ENCODE assay signal across 7 cellular contexts in genomic region chr17:30713805-30714204, GRCh38.
DNase-seq lines count a peak whose midpoint lies in the region; ATAC-seq and TF ChIP-seq lines count a peak whose summit lies in the region.
"Not testable (repeated sequence)": the region's sequence is repeated elsewhere in the genome, so short reads cannot be mapped to it uniquely, and the experiment has no call there.

No MANE protein-coding gene starts in this region.

- POLR2A ChIA-PET in WTC11 (lab: Charles Lee), result interaction anchor here (0.7 kb wide), 1 partner anchor 895 kb away, joined by 6 read pairs; no protein-coding TSS in a partner anchor

- not testable (repeated sequence) for H3K27me3 Mint-ChIP-seq in CD14-positive monocyte (ENCODE audit: low read depth in 3 of 3); WTC11 (ENCODE audit: low read depth); endothelial cell (ENCODE audit: unreplicated experiment)

- H2BK12ac ChIP-seq in trophoblast cell (ENCODE audit: low read length), result not testable (repeated sequence)

- not testable (repeated sequence) for H3K4ac ChIP-seq in trophoblast cell (ENCODE audit: low read depth, low read length)

- not testable (repeated sequence) for H3K27me3 ChIP-seq in H7 (ENCODE audit: control insufficient read depth, insufficient read depth, low read length); lower lobe of right lung (ENCODE audit: low read depth); trophoblast cell (ENCODE audit: insufficient read depth, low read length)

- not testable (repeated sequence) for H3K4me2 ChIP-seq in trophoblast cell (ENCODE audit: low read length)

- H3K14ac ChIP-seq in trophoblast cell (ENCODE audit: low read length), result not testable (repeated sequence)

- not testable (repeated sequence) for TF ChIP-seq CTCF in CD14-positive monocyte (IDR thresholded peaks at IDR 0.05); WTC11 (IDR thresholded peaks at IDR 0.05); endothelial cell (IDR thresholded peaks at IDR 0.05; ENCODE audit: unreplicated experiment); lower lobe of right lung (IDR thresholded peaks at IDR 0.05)

- not testable (repeated sequence) for H2BK120ac ChIP-seq in trophoblast cell (ENCODE audit: insufficient read depth, low read length, poor library complexity)

- intact Hi-C loops in CD14-positive monocyte (cut with micrococcal nuclease); lower lobe of right lung (cut with DNase I): not testable (repeated sequence)

- not testable (repeated sequence) for H4K8ac ChIP-seq in trophoblast cell (ENCODE audit: low read depth, low read length)

- not testable (repeated sequence) for H2AFZ ChIP-seq in trophoblast cell (ENCODE audit: insufficient read depth, low read length, poor library complexity)

- H3K4me1 ChIP-seq in lower lobe of right lung; trophoblast cell (ENCODE audit: control insufficient read depth in 1 of 2, insufficient read depth in 2 of 2, low read length in 2 of 2): not testable (repeated sequence)

- not testable (repeated sequence) for H2AK5ac ChIP-seq in trophoblast cell (ENCODE audit: low read length)

- H3K36me3 ChIP-seq in H7 (replicated peaks; ENCODE audit: control insufficient read depth, insufficient read depth, low read length); lower lobe of right lung; trophoblast cell (ENCODE audit: control insufficient read depth in 1 of 2, insufficient read depth in 2 of 2, low read length in 2 of 2): not testable (repeated sequence)

- H3K4me1 Mint-ChIP-seq in CD14-positive monocyte, result peaks cover 34% of the 10 kb centered on the region
- H3K4me1 Mint-ChIP-seq in WTC11, result peaks cover 46% of the 10 kb centered on the region
- H3K4me1 Mint-ChIP-seq in endothelial cell (ENCODE audit: unreplicated experiment), result peaks cover 28% of the 10 kb centered on the region

- not testable (repeated sequence) for H4K91ac ChIP-seq in trophoblast cell (ENCODE audit: low read depth, low read length)

- not testable (repeated sequence) for H3K9ac ChIP-seq in trophoblast cell (ENCODE audit: low read length)

- not testable (repeated sequence) for H3K9me3 ChIP-seq in lower lobe of right lung; trophoblast cell (ENCODE audit: insufficient read depth, low read depth, low read length)

- H3K9me3 Mint-ChIP-seq in CD14-positive monocyte; WTC11; endothelial cell (ENCODE audit: unreplicated experiment): not testable (repeated sequence)

- not testable (repeated sequence) for H4K12ac ChIP-seq in trophoblast cell (ENCODE audit: low read depth, low read length)

- no CpG with 5 or more reads among the region's 10 CpGs for WGBS in trophoblast cell (ENCODE audit: extremely low coverage, insufficient coverage, insufficient read length)

- not testable (repeated sequence) for H3K27ac Mint-ChIP-seq in CD14-positive monocyte; endothelial cell (ENCODE audit: unreplicated experiment)
- peak overlapping the region; percentile 92 for H3K27ac Mint-ChIP-seq in WTC11

- CTCF ChIA-PET in WTC11 (lab: Charles Lee), result interaction anchor here (0.8 to 2.0 kb wide), 2 partner anchors 16 to 19 kb away, joined by 3 to 10 read pairs; no protein-coding TSS in a partner anchor

- H3K79me1 ChIP-seq in trophoblast cell (ENCODE audit: low read length), result not testable (repeated sequence)

- H2BK5ac ChIP-seq in trophoblast cell (ENCODE audit: low read depth, low read length, poor library complexity), result not testable (repeated sequence)

- DNase-seq in CD14-positive monocyte (ENCODE audit: low spot score) (peak; percentile 6), H7 (peak; percentile 1), NCI-H69 (lab: John Stamatoyannopoulos, UW) (peak; percentile 56), lower lobe of right lung (peak; percentile 14), trophoblast cell (peak; percentile 83 to 84)
- not testable (repeated sequence) for DNase-seq in WTC11 (ENCODE audit: low spot score); endothelial cell (ENCODE audit: low spot score)

- H3K4me3 ChIP-seq in H7 (ENCODE audit: insufficient read depth, low read depth, low read length); lower lobe of right lung; trophoblast cell (ENCODE audit: low read depth, low read length): not testable (repeated sequence)

- H3K27ac ChIP-seq in lower lobe of right lung; trophoblast cell (ENCODE audit: low read depth, low read length): not testable (repeated sequence)

- peaks cover 31% of the 10 kb centered on the region for H3K79me2 ChIP-seq in trophoblast cell (ENCODE audit: control insufficient read depth, insufficient read depth, low read length, poor library complexity)

- not testable (repeated sequence) for H3K18ac ChIP-seq in trophoblast cell (ENCODE audit: low read length)

- ATAC-seq in WTC11, lower lobe of right lung: not testable (repeated sequence)

- not testable (repeated sequence) for H3K36me3 Mint-ChIP-seq in CD14-positive monocyte; WTC11; endothelial cell (ENCODE audit: low read depth, unreplicated experiment)

- H3K4me3 Mint-ChIP-seq in CD14-positive monocyte, WTC11: not testable (repeated sequence)
- peak overlapping the region; percentile 23 for H3K4me3 Mint-ChIP-seq in endothelial cell (ENCODE audit: unreplicated experiment)

- H3K23ac ChIP-seq in trophoblast cell (ENCODE audit: low read length), result not testable (repeated sequence)

TF ChIP-seq in WTC11, 78 proteins besides CTCF, POLR2A, EP300 and RAD21:
- TF ChIP-seq ZNF121 (CRISPR knock-in tag; IDR thresholded peaks at IDR 0.05), result peak; percentile 45; the same call in 1 of the 2 replicates
